In the genomic region with DNA sequence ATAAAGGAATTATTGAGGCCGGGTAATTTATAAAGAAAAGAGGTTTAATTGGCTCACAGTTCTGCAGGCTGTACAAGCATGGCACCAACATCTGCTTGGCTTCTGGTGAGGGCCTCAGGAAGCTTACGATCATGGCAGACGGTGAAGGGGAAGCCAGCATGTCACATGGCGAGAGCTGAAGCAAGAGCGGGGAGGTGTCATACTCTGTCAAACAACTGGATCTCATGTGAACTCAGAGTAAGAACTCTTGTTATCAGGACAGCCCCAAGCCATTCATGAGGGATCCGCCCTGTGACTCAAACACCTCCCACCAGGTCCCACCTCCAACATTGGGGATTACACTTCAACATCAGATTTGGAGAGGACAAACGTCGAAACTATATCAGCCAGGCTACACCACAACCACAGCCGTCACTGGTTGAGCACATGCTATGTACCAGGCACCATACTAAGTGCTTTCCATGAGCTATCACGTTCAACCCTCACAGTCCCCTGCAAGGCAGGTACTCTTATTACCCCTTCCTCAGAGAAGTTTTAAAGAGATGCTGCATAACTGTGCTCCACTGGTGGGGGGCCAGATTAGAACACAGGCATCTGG, we compare ENCODE assay signal across 24 cellular contexts.
"Had no signal": no experiment of that assay in that cellular context is flagged by ENCODE, and none has a peak within 500 bp of the region (broad histone marks: within the 10 kb centered on the region; RNA-seq: fewer than 3 reads in every experiment).

No MANE protein-coding gene starts in this region.

- H3K4me1 ChIP-seq: breast epithelium, right lobe of liver had no signal

- H3K36me3 ChIP-seq: breast epithelium, gastroesophageal sphincter, right lobe of liver, suprapubic skin, transverse colon, WERI-Rb-1 had no signal

- DNase-seq: activated CD8-positive, alpha-beta memory T cell treated with anti-CD3 and anti-CD28 coated beads, Interleukin-2, amount 50 U/mL, for 4 hours; activated naive CD4-positive, alpha-beta T cell; activated naive CD8-positive, alpha-beta T cell treated with anti-CD3 and anti-CD28 coated beads for 36 hours; activated T-cell treated with anti-CD3 and anti-CD28 coated beads, Interleukin-2, amount 50 U/mL, for 24 hours; endodermal cell; head of caudate nucleus; left cardiac atrium; mesendoderm; mucosa of descending colon; nucleus accumbens; right lobe of liver; stimulated activated CD4-positive, alpha-beta T cell treated with anti-CD3 and anti-CD28 coated beads, Interleukin-2, amount 100 ng/mL, for 24 hours; stimulated activated naive CD8-positive, alpha-beta T cell treated with anti-CD3 and anti-CD28 coated beads, Interleukin-15, amount 100 ng/mL, for 72 hours; T-helper 2 cell; transverse colon; WERI-Rb-1 had no signal

- H3K4me3 ChIP-seq: breast epithelium, gastroesophageal sphincter, mucosa of descending colon, right lobe of liver, skin epidermis, suprapubic skin, transverse colon had no signal

- FAIRE-seq: colon, islet of Langerhans, TTC549 had no signal

- H3K9me3 ChIP-seq: breast epithelium, gastroesophageal sphincter, mucosa of descending colon, right lobe of liver, suprapubic skin, transverse colon had no signal

- ATAC-seq: gastroesophageal sphincter; mucosa of descending colon; right lobe of liver; stimulated activated effector memory CD8-positive, alpha-beta T cell treated with anti-CD3 and anti-CD28 coated beads, Interleukin-12 subunit alpha, Interleukin-12 subunit beta, amount 100 ng/mL, for 72 hours; stimulated activated naive CD8-positive, alpha-beta T cell treated with anti-CD3 and anti-CD28 coated beads, Interleukin-15, amount 100 ng/mL, for 72 hours had no signal

- H3K27ac ChIP-seq: breast epithelium, gastroesophageal sphincter, right lobe of liver, skin epidermis, suprapubic skin, transverse colon, WERI-Rb-1 had no signal

- H3K27me3 ChIP-seq: breast epithelium, gastroesophageal sphincter, right lobe of liver, suprapubic skin, transverse colon had no signal
